In genomic region chr10:118596426-118597124, GRCh38 we compare ENCODE assay signal across 17 cellular contexts. TPM values are rescaled to one million over a fixed set of nuclear protein-coding genes. Genes with fewer than 3 reads are reported as not detected.
A peak's percentile ranks its signal among the peaks of the same experiment; 100 is the strongest.
DNase-seq lines count a peak whose midpoint lies in the region; TF ChIP-seq lines count a peak whose summit lies in the region.
"Had no signal": no experiment of that assay in that cellular context is flagged by ENCODE, and none has a peak within 500 bp of the region (broad histone marks: within the 10 kb centered on the region; RNA-seq: fewer than 3 reads in every experiment).

No MANE protein-coding gene starts in this region.

- peaks cover 2% of the 10 kb centered on the region for H3K36me3 Mint-ChIP-seq in activated naive CD4-positive, alpha-beta T cell treated with anti-CD3 and anti-CD28 coated beads, Interleukin-2, amount 50 U/mL, for 24 hours
- no peaks in the 10 kb centered on the region for H3K36me3 Mint-ChIP-seq in type B pancreatic cell
- no peaks in the 10 kb centered on the region for H3K36me3 Mint-ChIP-seq in activated CD4-positive, alpha-beta memory T cell treated with anti-CD3 and anti-CD28 coated beads for 36 hours

- peak overlapping the region; percentile 70 for H3K4me3 Mint-ChIP-seq in activated naive CD4-positive, alpha-beta T cell treated with anti-CD3 and anti-CD28 coated beads, Interleukin-2, amount 50 U/mL, for 24 hours
- peak overlapping the region; percentile 44 for H3K4me3 Mint-ChIP-seq in type B pancreatic cell
- no peak overlapping the region for H3K4me3 Mint-ChIP-seq in activated CD4-positive, alpha-beta memory T cell treated with anti-CD3 and anti-CD28 coated beads for 36 hours
- H3K4me3 Mint-ChIP-seq: activated T-helper 1 cell treated with anti-CD3 and anti-CD28 coated beads, Interleukin-12 subunit alpha, Interleukin-12 subunit beta, Interleukin-2, Interleukin-4 antibody, amounts not matched to agents 30 ng/mL and 10 ng/mL and 1 ng/mL, durations not matched to agents 14 hours and 24 hours and 36 hours had no signal

- H3K4me3 ChIP-seq in iPS DF 6.9 (ENCODE audit: low read length) (peak overlapping the region; percentile 36; the same call in 1 of the 2 replicates), esophagus muscularis mucosa (no peak overlapping the region)
- H3K4me3 ChIP-seq: lung had no signal

- H3K9me3 ChIP-seq in iPS DF 6.9 (ENCODE audit: control insufficient read depth, insufficient read depth, low read length) (no peaks in the 10 kb centered on the region), esophagus muscularis mucosa (peaks cover 0 to 8% (median 0%) of the 10 kb centered on the region in 4 donors)

- H3K27me3 Mint-ChIP-seq in activated naive CD4-positive, alpha-beta T cell treated with anti-CD3 and anti-CD28 coated beads, Interleukin-2, amount 50 U/mL, for 24 hours = peaks cover 31% of the 10 kb centered on the region
- H3K27me3 Mint-ChIP-seq in type B pancreatic cell = peaks cover 94% of the 10 kb centered on the region
- peaks cover 52% of the 10 kb centered on the region for H3K27me3 Mint-ChIP-seq in activated CD4-positive, alpha-beta memory T cell treated with anti-CD3 and anti-CD28 coated beads for 36 hours

- no peaks in the 10 kb centered on the region for H3K36me3 ChIP-seq in iPS DF 6.9 (ENCODE audit: control insufficient read depth, insufficient read depth, low read length)
- H3K36me3 ChIP-seq in esophagus muscularis mucosa = no peaks in the 10 kb centered on the region

- no peak for TF ChIP-seq CTCF in type B pancreatic cell (conservative IDR thresholded peaks at IDR 0.05)
- no peak for TF ChIP-seq CTCF in esophagus muscularis mucosa (IDR thresholded peaks at IDR 0.05)

- intact Hi-C loops in esophagus muscularis mucosa (cut with DNase I) = no loop called here
- intact Hi-C loops in activated CD4-positive, alpha-beta memory T cell treated with anti-CD3 and anti-CD28 coated beads for 36 hours (cut with micrococcal nuclease) = no loop called here

- no peak for TF ChIP-seq POLR2A in esophagus muscularis mucosa (IDR thresholded peaks at IDR 0.05; ENCODE audit: low read depth)

- peaks cover 18% of the 10 kb centered on the region for H3K4me1 Mint-ChIP-seq in activated naive CD4-positive, alpha-beta T cell treated with anti-CD3 and anti-CD28 coated beads, Interleukin-2, amount 50 U/mL, for 24 hours
- H3K4me1 Mint-ChIP-seq in type B pancreatic cell (ENCODE audit: unreplicated experiment) = no peaks in the 10 kb centered on the region
- peaks cover 18% of the 10 kb centered on the region for H3K4me1 Mint-ChIP-seq in activated CD4-positive, alpha-beta memory T cell treated with anti-CD3 and anti-CD28 coated beads for 36 hours (ENCODE audit: low read depth)

- peaks cover 16% of the 10 kb centered on the region for H3K27me3 ChIP-seq in iPS DF 6.9 (ENCODE audit: control insufficient read depth, insufficient read depth, low read length)
- H3K27me3 ChIP-seq in esophagus muscularis mucosa = peaks cover 10 to 90% (median 41%) of the 10 kb centered on the region in 4 donors

- H3K4me1 ChIP-seq in iPS DF 6.9 (ENCODE audit: control insufficient read depth, insufficient read depth, low read length) (peaks cover 6% of the 10 kb centered on the region), esophagus muscularis mucosa (peaks cover 0 to 25% (median 10%) of the 10 kb centered on the region in 4 donors)

- POLR2A ChIA-PET in activated CD4-positive, alpha-beta memory T cell treated with anti-CD3 and anti-CD28 coated beads for 36 hours (lab: Charles Lee) = interaction anchor here (1.2 kb wide), 1 partner anchor 14 kb away, joined by 3 read pairs; no protein-coding TSS in a partner anchor

- no peak for TF ChIP-seq EP300 in esophagus muscularis mucosa (IDR thresholded peaks at IDR 0.05)

- CTCF ChIA-PET in activated CD4-positive, alpha-beta memory T cell treated with anti-CD3 and anti-CD28 coated beads for 36 hours (lab: Charles Lee) = interaction anchor here (0.7 to 1.2 kb wide), 5 partner anchors 28 to 158 kb away, joined by 3 to 5 read pairs (median 3); no protein-coding TSS in a partner anchor

- H3K27ac Mint-ChIP-seq in activated naive CD4-positive, alpha-beta T cell treated with anti-CD3 and anti-CD28 coated beads, Interleukin-2, amount 50 U/mL, for 24 hours = peak overlapping the region; percentile 72
- no peak overlapping the region for H3K27ac Mint-ChIP-seq in type B pancreatic cell
- H3K27ac Mint-ChIP-seq in activated CD4-positive, alpha-beta memory T cell treated with anti-CD3 and anti-CD28 coated beads for 36 hours = no peak overlapping the region
- H3K27ac Mint-ChIP-seq: activated T-helper 1 cell treated with anti-CD3 and anti-CD28 coated beads, Interleukin-12 subunit alpha, Interleukin-12 subunit beta, Interleukin-2, Interleukin-4 antibody, amounts not matched to agents 30 ng/mL and 10 ng/mL and 1 ng/mL, durations not matched to agents 14 hours and 24 hours and 36 hours had no signal

- H3K9me3 Mint-ChIP-seq in activated naive CD4-positive, alpha-beta T cell treated with anti-CD3 and anti-CD28 coated beads, Interleukin-2, amount 50 U/mL, for 24 hours = no peaks in the 10 kb centered on the region
- no peaks in the 10 kb centered on the region for H3K9me3 Mint-ChIP-seq in type B pancreatic cell
- no peaks in the 10 kb centered on the region for H3K9me3 Mint-ChIP-seq in activated CD4-positive, alpha-beta memory T cell treated with anti-CD3 and anti-CD28 coated beads for 36 hours
- H3K9me3 Mint-ChIP-seq: activated T-helper 1 cell treated with anti-CD3 and anti-CD28 coated beads, Interleukin-12 subunit alpha, Interleukin-12 subunit beta, Interleukin-2, Interleukin-4 antibody, amounts not matched to agents 30 ng/mL and 10 ng/mL and 1 ng/mL, durations not matched to agents 14 hours and 24 hours and 36 hours had no signal

- DNase-seq in activated naive CD4-positive, alpha-beta T cell treated with anti-CD3 and anti-CD28 coated beads, Interleukin-2, amount 50 U/mL, for 16 hours = no peak
- DNase-seq in SK-N-DZ (ENCODE audit: low spot score) = peak; percentile 32
- DNase-seq in iPS DF 6.9 (ENCODE audit: low read depth, low spot score) = no peak
- no peak for DNase-seq in type B pancreatic cell (ENCODE audit: extremely low spot score, unreplicated experiment)
- no peak for DNase-seq in esophagus muscularis mucosa (ENCODE audit: extremely low spot score)
- DNase-seq in activated CD4-positive, alpha-beta memory T cell treated with anti-CD3 and anti-CD28 coated beads for 36 hours = no peak
- no peak for DNase-seq in H4 (ENCODE audit: low spot score)
- DNase-seq: aorta; cortex of kidney; Kasumi-1; NCI-H1694 treated with DMSO at 0.1 percent for 48 hours; NCI-H748 treated with DMSO at 0.1 percent for 48 hours; stimulated activated naive CD4-positive, alpha-beta T cell treated with Interleukin-2 at 50 U/mL for 16 hours had no signal

- no peak overlapping the region for H3K27ac ChIP-seq in iPS DF 6.9 (ENCODE audit: low read length)
- H3K27ac ChIP-seq in esophagus muscularis mucosa (replicated peaks in 1 of 4) = no peak overlapping the region

- WGBS in iPS DF 6.9 (ENCODE audit: insufficient coverage, insufficient read length) = no CpG with 5 or more reads among the region's 16 CpGs
- WGBS in esophagus muscularis mucosa = 5% methylated on average over 16 of the region's 16 CpGs

RNA-seq across cellular contexts. Expression of gene PRLHR, which starts 1.1 kb away (rescaled TPM):
- 0.03 and 0.54 TPM in 2 replicates for polyA plus RNA-seq in SK-N-DZ (2014; cell fraction: cytosol; rRNA removed)
- polyA plus RNA-seq in SK-N-DZ (2014; cell fraction: nucleus; rRNA removed) = 0.06 and 0.13 TPM in 2 replicates
- 2.6 and 3.3 TPM in 2 replicates for total RNA-seq in type B pancreatic cell (ENCODE audit: low replicate concordance)
- total RNA-seq in esophagus muscularis mucosa = 1 to 10 TPM in 3 of 4 donors, under 1 TPM in 1; 0.78 to 3.0 (median 2.0) TPM
- not detected for total RNA-seq in activated CD4-positive, alpha-beta memory T cell treated with anti-CD3 and anti-CD28 coated beads for 36 hours
- total RNA-seq in H4 (2014; rRNA removed; shearing (Covaris generic)) = not detected in 2 replicates
- total RNA-seq: activated T-helper 1 cell treated with anti-CD3 and anti-CD28 coated beads, Interleukin-12 subunit alpha, Interleukin-12 subunit beta, Interleukin-2, Interleukin-4 antibody, amounts not matched to agents 30 ng/mL and 10 ng/mL and 1 ng/mL, durations not matched to agents 14 hours and 24 hours and 36 hours; aorta; lung; omental fat pad had no signal
- polyA plus RNA-seq: aorta, lung had no signal
